Comparison of ENCODE assay signal across 1 cellular context in genomic region chr17:78184868-78185267, GRCh38.
TF ChIP-seq lines count a peak whose summit lies in the region.

No MANE protein-coding gene starts in this region.

TF ChIP-seq in liver, 16 proteins besides CTCF, POLR2A, EP300 and RAD21 (continued from another document):
- peak; percentile 69 for TF ChIP-seq REST (IDR thresholded peaks at IDR 0.05)
- peak; percentile 60 for TF ChIP-seq YY1 (IDR thresholded peaks at IDR 0.05)
- TF ChIP-seq MAX (IDR thresholded peaks at IDR 0.05), result peak; percentile 83
- peak in 1 of 2 donors; percentile 45 for TF ChIP-seq JUND (IDR thresholded peaks at IDR 0.05)
- TF ChIP-seq HNF4G (IDR thresholded peaks at IDR 0.05), result peak; percentile 4
- no peak for TF ChIP-seq NR2F2 (IDR thresholded peaks at IDR 0.05)
- TF ChIP-seq TAF1 (conservative IDR thresholded peaks at IDR 0.05), result peak; percentile 93
- TF ChIP-seq GABPA (IDR thresholded peaks at IDR 0.05 in 1 of 2, conservative IDR thresholded peaks at IDR 0.05 in 1 of 2), result peak in 1 of 2 donors; percentile 33
- TF ChIP-seq EGR1 (IDR thresholded peaks at IDR 0.05; ENCODE audit: low read depth in 2 of 2), result peak in 1 of 2 donors; percentile 88
- TF ChIP-seq HNF4A (conservative IDR thresholded peaks at IDR 0.05), result peak; percentile 75 to 82
- TF ChIP-seq SP1 (IDR thresholded peaks at IDR 0.05), result peak; percentile 96
